ENCODE assay signal across 19 cellular contexts in the genomic region with DNA sequence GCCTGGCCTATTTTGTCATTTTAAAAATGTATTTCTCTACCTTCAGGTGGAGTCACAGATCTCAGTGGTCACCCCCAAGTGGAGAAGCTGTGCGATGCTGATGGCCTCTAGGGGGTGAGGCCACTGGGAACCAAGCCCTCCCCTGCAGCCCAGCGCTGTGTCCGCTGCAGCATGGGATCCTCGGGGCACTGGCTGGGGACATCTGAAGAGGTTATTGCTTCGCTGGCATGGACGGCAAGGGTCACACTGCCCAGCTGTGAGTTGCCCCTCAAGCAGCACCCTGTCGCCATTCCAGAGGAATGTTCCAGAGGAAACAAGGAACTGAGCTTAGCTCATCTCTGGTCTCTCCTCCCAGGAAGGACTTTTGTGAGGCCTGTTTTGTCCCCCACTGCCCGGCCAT.
A peak's percentile ranks its signal among the peaks of the same experiment; 100 is the strongest.
DNase-seq lines count a peak whose midpoint lies in the region; ATAC-seq and TF ChIP-seq lines count a peak whose summit lies in the region.
"Had no signal": no experiment of that assay in that cellular context is flagged by ENCODE, and none has a peak within 500 bp of the region (broad histone marks: within the 10 kb centered on the region; RNA-seq: fewer than 3 reads in every experiment).

No MANE protein-coding gene starts in this region.

- intact Hi-C loops in heart left ventricle (cut with DNase I), result loop anchor here in 6 of 10 donors (2.0 to 10.0 kb wide), 11 partner anchors 54 to 127 kb away; a partner anchor contains a TSS
- intact Hi-C loops in cardiac septum (cut with DNase I), result loop anchor here (5.0 to 10.0 kb wide), 4 partner anchors 53 to 147 kb away; no protein-coding TSS in a partner anchor
- intact Hi-C loops in vagina (cut with DNase I), result no loop called here

- H3K9me3 ChIP-seq in heart left ventricle, result peaks cover 0 to 20% (median 5%) of the 10 kb centered on the region in 12 donors
- H3K9me3 ChIP-seq in mesodermal cell (ENCODE audit: control insufficient read depth, low read length), result no peaks in the 10 kb centered on the region
- H3K9me3 ChIP-seq in vagina, result no peaks in the 10 kb centered on the region

- ATAC-seq in heart left ventricle (peak in 2 of 4 donors; percentile 6 to 24), GM21447 (IDR thresholded peaks at IDR 0.05; ENCODE audit: unreplicated experiment) (no peak)
- no peak for ATAC-seq in stimulated activated memory B cell treated with anti-CD40 and anti-IgM and Interleukin-4, amounts not matched to agents 10 μg/mL and 1 μg/mL and 100 μg/mL, for 72 hours
- ATAC-seq: CD8-positive, alpha-beta T cell had no signal

- H3K27ac ChIP-seq in heart left ventricle, result peak overlapping the region in 11 of 12 donors; percentile 25 to 78 (median 63)
- H3K27ac ChIP-seq in mesodermal cell (ENCODE audit: low read depth, low read length, severe bottlenecking), result peak overlapping the region; percentile 62
- H3K27ac ChIP-seq in rectal smooth muscle tissue (ENCODE audit: low read depth, low read length), result peak overlapping the region; percentile 0
- no peak overlapping the region for H3K27ac ChIP-seq in vagina
- H3K27ac ChIP-seq: BLaER1, GM23248, PC-9 had no signal

- H3K36me3 ChIP-seq in heart left ventricle (no peaks in the 10 kb centered on the region), mesodermal cell (ENCODE audit: control insufficient read depth, insufficient read depth, low read length) (no peaks in the 10 kb centered on the region), rectal smooth muscle tissue (ENCODE audit: control insufficient read depth, insufficient read depth, low read length) (no peaks in the 10 kb centered on the region), vagina (no peaks in the 10 kb centered on the region)
- H3K36me3 ChIP-seq: BLaER1 had no signal

- no peak overlapping the region for H3K27ac Mint-ChIP-seq in activated T-cell treated with anti-CD3 and anti-CD28 coated beads, Interleukin-2, amount 50 U/mL, for 24 hours
- H3K27ac Mint-ChIP-seq in stimulated activated memory B cell treated with anti-CD40 and anti-IgM and Interleukin-4, amounts not matched to agents 10 μg/mL and 1 μg/mL and 100 μg/mL, for 72 hours, result no peak overlapping the region
- H3K27ac Mint-ChIP-seq: CD8-positive, alpha-beta T cell had no signal

- TF ChIP-seq POLR2A in heart left ventricle (IDR thresholded peaks at IDR 0.05) (no peak), vagina (IDR thresholded peaks at IDR 0.05) (no peak)

- no peaks in the 10 kb centered on the region for H3K36me3 Mint-ChIP-seq in activated T-cell treated with anti-CD3 and anti-CD28 coated beads, Interleukin-2, amount 50 U/mL, for 24 hours (ENCODE audit: low read depth)
- H3K36me3 Mint-ChIP-seq in stimulated activated memory B cell treated with anti-CD40 and anti-IgM and Interleukin-4, amounts not matched to agents 10 μg/mL and 1 μg/mL and 100 μg/mL, for 72 hours, result no peaks in the 10 kb centered on the region
- H3K36me3 Mint-ChIP-seq: CD8-positive, alpha-beta T cell had no signal

- H3K4me3 ChIP-seq in heart left ventricle (no peak overlapping the region), mesodermal cell (ENCODE audit: extremely low read depth, insufficient read depth, low read length, poor library complexity, severe bottlenecking) (no peak overlapping the region), rectal smooth muscle tissue (ENCODE audit: low read length) (no peak overlapping the region), vagina (no peak overlapping the region)
- H3K4me3 ChIP-seq: BLaER1, GM23248, PC-9 had no signal

- no peak overlapping the region for H3K9ac ChIP-seq in rectal smooth muscle tissue (ENCODE audit: low read length)
- H3K9ac ChIP-seq: BLaER1, GM23248 had no signal

- H3K27me3 Mint-ChIP-seq in activated T-cell treated with anti-CD3 and anti-CD28 coated beads, Interleukin-2, amount 50 U/mL, for 24 hours, result peaks cover 56% of the 10 kb centered on the region
- no peaks in the 10 kb centered on the region for H3K27me3 Mint-ChIP-seq in stimulated activated memory B cell treated with anti-CD40 and anti-IgM and Interleukin-4, amounts not matched to agents 10 μg/mL and 1 μg/mL and 100 μg/mL, for 72 hours

- H3K27me3 ChIP-seq in heart left ventricle (no peaks in the 10 kb centered on the region), rectal smooth muscle tissue (ENCODE audit: control insufficient read depth, insufficient read depth, low read length) (no peaks in the 10 kb centered on the region), vagina (no peaks in the 10 kb centered on the region)
- H3K27me3 ChIP-seq: BLaER1 had no signal

- peaks cover 11% of the 10 kb centered on the region for H3K9me3 Mint-ChIP-seq in activated T-cell treated with anti-CD3 and anti-CD28 coated beads, Interleukin-2, amount 50 U/mL, for 24 hours
- H3K9me3 Mint-ChIP-seq in stimulated activated memory B cell treated with anti-CD40 and anti-IgM and Interleukin-4, amounts not matched to agents 10 μg/mL and 1 μg/mL and 100 μg/mL, for 72 hours, result peaks cover 25% of the 10 kb centered on the region

- H3K4me1 Mint-ChIP-seq in activated T-cell treated with anti-CD3 and anti-CD28 coated beads, Interleukin-2, amount 50 U/mL, for 24 hours (ENCODE audit: low read depth), result peaks cover 5% of the 10 kb centered on the region
- H3K4me1 Mint-ChIP-seq in stimulated activated memory B cell treated with anti-CD40 and anti-IgM and Interleukin-4, amounts not matched to agents 10 μg/mL and 1 μg/mL and 100 μg/mL, for 72 hours, result no peaks in the 10 kb centered on the region

- WGBS in heart left ventricle, 4 donors, result 76 to 83% (median 81%) methylated on average over 4 to 8 of the region's 8 CpGs
- WGBS in mesodermal cell (ENCODE audit: insufficient coverage in 2 of 2), 2 experiments, result 92 to 96% methylated on average over 8 of the region's 8 CpGs

- H3K4me3 Mint-ChIP-seq in activated T-cell treated with anti-CD3 and anti-CD28 coated beads, Interleukin-2, amount 50 U/mL, for 24 hours, result no peak overlapping the region
- H3K4me3 Mint-ChIP-seq in stimulated activated memory B cell treated with anti-CD40 and anti-IgM and Interleukin-4, amounts not matched to agents 10 μg/mL and 1 μg/mL and 100 μg/mL, for 72 hours, result no peak overlapping the region
- H3K4me3 Mint-ChIP-seq: CD8-positive, alpha-beta T cell had no signal

- DNase-seq in heart left ventricle (peak in 1 of 5 donors; percentile 38), cardiac septum (ENCODE audit: low spot score) (no peak), vagina (ENCODE audit: extremely low spot score in 2 of 2) (no peak)
- no peak for DNase-seq in activated T-cell treated with anti-CD3 and anti-CD28 coated beads, Interleukin-2, amount 50 U/mL, for 24 hours
- DNase-seq: CD8-positive, alpha-beta T cell; DND-41; GM23248; MV-4-11; NCI-H1417; NCI-H2029; NCI-H2171 treated with DMSO at 0.1 percent for 48 hours; NCI-H510A; NCI-H82; PC-9 had no signal

- H3K4me1 ChIP-seq in heart left ventricle, result peaks cover 0 to 29% (median 11%) of the 10 kb centered on the region in 12 donors
- no peaks in the 10 kb centered on the region for H3K4me1 ChIP-seq in mesodermal cell (ENCODE audit: control insufficient read depth, insufficient read depth, low read length, poor library complexity, severe bottlenecking)
- no peaks in the 10 kb centered on the region for H3K4me1 ChIP-seq in rectal smooth muscle tissue (ENCODE audit: control insufficient read depth, insufficient read depth, low read length)
- H3K4me1 ChIP-seq in vagina, result peaks cover 5% of the 10 kb centered on the region
- H3K4me1 ChIP-seq: BLaER1 had no signal

- TF ChIP-seq CTCF in heart left ventricle (IDR thresholded peaks at IDR 0.05), result no peak
- no peak for TF ChIP-seq CTCF in vagina (IDR thresholded peaks at IDR 0.05)
